ENCODE assay signal across 40 cellular contexts in genomic region chr1:11721301-11721700, GRCh38. TPM values are rescaled to one million over a fixed set of nuclear protein-coding genes. Genes with fewer than 3 reads are reported as not detected.
"Had no signal": no experiment of that assay in that cellular context is flagged by ENCODE, and none has a peak within 500 bp of the region (broad histone marks: within the 10 kb centered on the region; RNA-seq: fewer than 3 reads in every experiment).

No MANE protein-coding gene starts in this region.

- H3K27ac ChIP-seq: brain microvascular endothelial cell, SJCRH30, SK-N-MC, WERI-Rb-1 had no signal

- ATAC-seq: activated CD8-positive, alpha-beta T cell treated with anti-CD3 and anti-CD28 coated beads for 36 hours; activated T-cell treated with anti-CD3 and anti-CD28 coated beads, Interleukin-2, amount 50 U/mL, for 72 hours; activated T-helper 17 cell treated with anti-CD3 and anti-CD28 coated beads, Interleukin-2, amount 50 U/mL, for 72 hours; Panc1 had no signal

- H3K9me3 Mint-ChIP-seq: activated CD4-positive, alpha-beta T cell treated with anti-CD3 and anti-CD28 coated beads, Interleukin-2, amount 10 ng/mL, durations not matched to agents 24 days and 14 days; activated CD8-positive, alpha-beta T cell treated with anti-CD3 and anti-CD28 coated beads for 36 hours; activated naive CD8-positive, alpha-beta T cell treated with anti-CD3 and anti-CD28 coated beads for 36 hours; activated T-cell treated with anti-CD3 and anti-CD28 coated beads, Interleukin-2, amount 50 U/mL, for 72 hours; activated T-helper 17 cell treated with anti-CD3 and anti-CD28 coated beads, Interleukin-2, amount 50 U/mL, for 72 hours had no signal

- H3K4me1 ChIP-seq: SJCRH30 had no signal

- H3K27ac Mint-ChIP-seq: activated CD4-positive, alpha-beta T cell treated with anti-CD3 and anti-CD28 coated beads, Interleukin-2, amount 10 ng/mL, durations not matched to agents 24 days and 14 days; activated CD8-positive, alpha-beta T cell treated with anti-CD3 and anti-CD28 coated beads for 36 hours; activated naive CD8-positive, alpha-beta T cell treated with anti-CD3 and anti-CD28 coated beads for 36 hours; activated T-cell treated with anti-CD3 and anti-CD28 coated beads, Interleukin-2, amount 50 U/mL, for 72 hours; activated T-helper 17 cell treated with anti-CD3 and anti-CD28 coated beads, Interleukin-2, amount 50 U/mL, for 72 hours had no signal

- H3K4me3 Mint-ChIP-seq: activated CD4-positive, alpha-beta T cell treated with anti-CD3 and anti-CD28 coated beads, Interleukin-2, amount 10 ng/mL, durations not matched to agents 24 days and 14 days; activated CD8-positive, alpha-beta T cell treated with anti-CD3 and anti-CD28 coated beads for 36 hours; activated naive CD8-positive, alpha-beta T cell treated with anti-CD3 and anti-CD28 coated beads for 36 hours; activated T-cell treated with anti-CD3 and anti-CD28 coated beads, Interleukin-2, amount 50 U/mL, for 72 hours; activated T-helper 17 cell treated with anti-CD3 and anti-CD28 coated beads, Interleukin-2, amount 50 U/mL, for 72 hours had no signal

- H3K36me3 Mint-ChIP-seq: activated naive CD8-positive, alpha-beta T cell treated with anti-CD3 and anti-CD28 coated beads for 36 hours had no signal

- H3K9me3 ChIP-seq: SJCRH30 had no signal

- DNase-seq: activated CD4-positive, alpha-beta T cell treated with anti-CD3 and anti-CD28 coated beads, Interleukin-2, amount 10 ng/mL, durations not matched to agents 24 days and 14 days; activated CD4-positive, alpha-beta T cell treated with anti-CD3 and anti-CD28 coated beads, Interleukin-2, amount 50 U/mL, for 4 hours; activated CD8-positive, alpha-beta T cell treated with anti-CD3 and anti-CD28 coated beads for 36 hours; activated effector memory CD4-positive, alpha-beta T cell treated with anti-CD3 and anti-CD28 coated beads, Interleukin-2, amount 50 U/mL, for 16 hours; activated naive CD4-positive, alpha-beta T cell; activated naive CD4-positive, alpha-beta T cell treated with anti-CD3 and anti-CD28 coated beads, Interleukin-2, amount 50 U/mL, for 16 hours; activated naive CD8-positive, alpha-beta T cell treated with anti-CD3 and anti-CD28 coated beads for 36 hours; activated T-cell treated with anti-CD3 and anti-CD28 coated beads, Interleukin-2, amount 50 U/mL, for 1 hour; activated T-cell treated with anti-CD3 and anti-CD28 coated beads, Interleukin-2, amount 50 U/mL, for 72 hours; amniotic stem cell; aorta; brain microvascular endothelial cell; central memory CD4-positive, alpha-beta T cell; Kasumi-1; MM.1S; MV-4-11; NCI-H1092; NCI-H1417; NCI-H146; NCI-H187; NCI-H2029 treated with DMSO at 0.1 percent for 48 hours; NCI-H2107; NCI-H2171 treated with DMSO at 0.1 percent for 48 hours; NCI-H226; NCI-H446 treated with DMSO at 0.1 percent for 48 hours; NCI-H524; NCI-H69; NCI-H82; SHP77; SJCRH30; T1000; WERI-Rb-1 had no signal

- H3K27me3 Mint-ChIP-seq: activated CD8-positive, alpha-beta T cell treated with anti-CD3 and anti-CD28 coated beads for 36 hours; activated naive CD8-positive, alpha-beta T cell treated with anti-CD3 and anti-CD28 coated beads for 36 hours; activated T-helper 17 cell treated with anti-CD3 and anti-CD28 coated beads, Interleukin-2, amount 50 U/mL, for 72 hours had no signal

- H3K27me3 ChIP-seq: brain microvascular endothelial cell, SJCRH30 had no signal

RNA-seq across cellular contexts. Expression of gene DRAXIN, which starts 29.8 kb away (rescaled TPM):
- total RNA-seq: activated CD4-positive, alpha-beta T cell treated with anti-CD3 and anti-CD28 coated beads, Interleukin-2, amount 10 ng/mL, durations not matched to agents 24 days and 14 days had no signal

RNA-seq across cellular contexts. Expression of gene C1orf167, which starts 40.7 kb away (rescaled TPM):
- total RNA-seq: activated CD4-positive, alpha-beta T cell treated with anti-CD3 and anti-CD28 coated beads, Interleukin-2, amount 10 ng/mL, durations not matched to agents 24 days and 14 days; activated CD8-positive, alpha-beta memory T cell treated with anti-CD3 and anti-CD28 coated beads for 36 hours; activated CD8-positive, alpha-beta T cell treated with anti-CD3 and anti-CD28 coated beads for 36 hours; activated naive CD8-positive, alpha-beta T cell treated with anti-CD3 and anti-CD28 coated beads for 36 hours; activated T-helper 17 cell treated with anti-CD3 and anti-CD28 coated beads, Interleukin-2, amount 50 U/mL, for 72 hours; cerebellum; RPMI7951; SJCRH30; T-helper 1 cell treated with Interleukin-12 subunit alpha and Interleukin-12 subunit beta and Interleukin-4 antibody, amounts not matched to agents 30 ng/mL and 1 ng/mL, for 36 hours; T-helper 2 cell treated with Interferon-gamma antibody and Interleukin-4, amounts not matched to agents 100 ng/mL and 5 ng/mL, for 36 hours had no signal

RNA-seq across cellular contexts. Expression of gene FBXO6, which starts 57.3 kb away (rescaled TPM):
- total RNA-seq: SJCRH30 had no signal
